1 cellular context compared by ENCODE assay signal in the genomic region with DNA sequence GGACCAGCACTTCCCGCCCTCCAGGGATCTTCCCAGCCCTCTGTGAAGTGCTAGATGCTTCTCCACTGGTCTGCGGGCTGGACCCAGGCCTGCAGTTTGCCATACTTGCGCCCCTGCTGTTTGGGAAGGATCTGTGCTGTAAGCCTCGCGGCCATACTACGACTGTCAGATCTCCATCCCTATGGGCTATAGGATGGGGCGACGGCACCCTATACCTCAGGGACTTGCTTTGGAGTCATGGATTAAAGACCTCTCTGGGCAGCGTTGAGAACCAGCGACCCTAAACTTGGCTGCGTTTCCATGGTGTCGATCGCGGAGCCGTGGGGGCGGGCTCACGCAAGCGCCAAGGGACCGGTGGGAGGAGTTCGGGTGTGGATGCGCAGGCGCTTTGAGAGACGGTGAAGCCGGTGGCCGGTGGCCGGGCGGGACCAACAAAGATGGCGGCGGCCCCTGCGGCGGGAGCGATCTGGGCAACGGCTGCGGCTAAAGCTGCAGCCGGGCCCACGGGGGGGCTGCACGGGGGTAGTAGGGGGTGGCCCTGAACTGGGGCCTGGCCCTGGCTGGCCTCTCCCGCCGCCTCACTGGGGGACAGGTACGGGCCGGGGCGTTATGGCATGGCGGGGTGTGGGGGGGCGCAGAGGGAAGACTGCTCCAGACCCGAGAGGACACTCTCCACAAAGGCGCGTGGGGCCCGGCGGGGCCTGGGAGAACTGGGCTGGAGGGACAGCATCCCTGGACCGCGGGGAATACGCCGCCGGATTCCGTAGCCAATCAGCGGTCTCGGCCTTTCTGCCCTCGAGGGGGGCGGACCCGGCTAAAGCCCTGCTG.
TF ChIP-seq lines count a peak whose summit lies in the region.

Gene USP21, plus strand, starts transcription at position 414 of the 828 bp plus-strand sequence. CDS start 1,141 bp downstream, outside the sequence.

TF ChIP-seq in HepG2, 621 proteins besides CTCF, POLR2A, EP300 and RAD21 (continued from another document and continues in another):
- no peak for TF ChIP-seq RAD51 (IDR thresholded peaks at IDR 0.05; ENCODE audit: borderline replicate concordance)
- TF ChIP-seq SMARCC2 (IDR thresholded peaks at IDR 0.05), result no peak
- no peak for TF ChIP-seq HNRNPH1 (optimal IDR thresholded peaks at IDR 0.05; ENCODE audit: low read depth, low read length)
- TF ChIP-seq REPIN1 (CRISPR knock-in tag; IDR thresholded peaks at IDR 0.05; ENCODE audit: borderline replicate concordance, low read depth), result no peak
- TF ChIP-seq ZSCAN5A (CRISPR knock-in tag; IDR thresholded peaks at IDR 0.05; ENCODE audit: borderline replicate concordance), result no peak
- 0 out of 2 replicates have a peak, but pooled peaks have one; percentile 41 for TF ChIP-seq ZNF749 (CRISPR knock-in tag; IDR thresholded peaks at IDR 0.05; ENCODE audit: borderline replicate concordance)
- no peak for TF ChIP-seq ZNF800 (CRISPR knock-in tag; IDR thresholded peaks at IDR 0.05)
- no peak for TF ChIP-seq NRL (CRISPR knock-in tag; IDR thresholded peaks at IDR 0.05; ENCODE audit: borderline replicate concordance)
- no peak for TF ChIP-seq KDM6A (CRISPR knock-in tag; IDR thresholded peaks at IDR 0.05; ENCODE audit: low read depth)
- TF ChIP-seq STAG1 (CRISPR knock-in tag; IDR thresholded peaks at IDR 0.05), result no peak
- peak; percentile 34; the same call in 1 of the 2 replicates for TF ChIP-seq SPEN (CRISPR knock-in tag; IDR thresholded peaks at IDR 0.05; ENCODE audit: low read depth)
- TF ChIP-seq, protein P1, sequence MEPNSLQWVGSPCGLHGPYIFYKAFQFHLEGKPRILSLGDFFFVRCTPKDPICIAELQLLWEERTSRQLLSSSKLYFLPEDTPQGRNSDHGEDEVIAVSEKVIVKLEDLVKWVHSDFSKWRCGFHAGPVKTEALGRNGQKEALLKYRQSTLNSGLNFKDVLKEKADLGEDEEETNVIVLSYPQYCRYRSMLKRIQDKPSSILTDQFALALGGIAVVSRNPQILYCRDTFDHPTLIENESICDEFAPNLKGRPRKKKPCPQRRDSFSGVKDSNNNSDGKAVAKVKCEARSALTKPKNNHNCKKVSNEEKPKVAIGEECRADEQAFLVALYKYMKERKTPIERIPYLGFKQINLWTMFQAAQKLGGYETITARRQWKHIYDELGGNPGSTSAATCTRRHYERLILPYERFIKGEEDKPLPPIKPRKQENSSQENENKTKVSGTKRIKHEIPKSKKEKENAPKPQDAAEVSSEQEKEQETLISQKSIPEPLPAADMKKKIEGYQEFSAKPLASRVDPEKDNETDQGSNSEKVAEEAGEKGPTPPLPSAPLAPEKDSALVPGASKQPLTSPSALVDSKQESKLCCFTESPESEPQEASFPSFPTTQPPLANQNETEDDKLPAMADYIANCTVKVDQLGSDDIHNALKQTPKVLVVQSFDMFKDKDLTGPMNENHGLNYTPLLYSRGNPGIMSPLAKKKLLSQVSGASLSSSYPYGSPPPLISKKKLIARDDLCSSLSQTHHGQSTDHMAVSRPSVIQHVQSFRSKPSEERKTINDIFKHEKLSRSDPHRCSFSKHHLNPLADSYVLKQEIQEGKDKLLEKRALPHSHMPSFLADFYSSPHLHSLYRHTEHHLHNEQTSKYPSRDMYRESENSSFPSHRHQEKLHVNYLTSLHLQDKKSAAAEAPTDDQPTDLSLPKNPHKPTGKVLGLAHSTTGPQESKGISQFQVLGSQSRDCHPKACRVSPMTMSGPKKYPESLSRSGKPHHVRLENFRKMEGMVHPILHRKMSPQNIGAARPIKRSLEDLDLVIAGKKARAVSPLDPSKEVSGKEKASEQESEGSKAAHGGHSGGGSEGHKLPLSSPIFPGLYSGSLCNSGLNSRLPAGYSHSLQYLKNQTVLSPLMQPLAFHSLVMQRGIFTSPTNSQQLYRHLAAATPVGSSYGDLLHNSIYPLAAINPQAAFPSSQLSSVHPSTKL (CRISPR knock-in tag; IDR thresholded peaks at IDR 0.05), result 0 out of 2 replicates have a peak, but pooled peaks have one; percentile 4
- TF ChIP-seq PTBP1 (IDR thresholded peaks at IDR 0.05; ENCODE audit: low read depth, low read length, poor library complexity, severe bottlenecking), result no peak
- TF ChIP-seq KLF12 (CRISPR knock-in tag; IDR thresholded peaks at IDR 0.05; ENCODE audit: borderline replicate concordance), result no peak
- peak; percentile 94 for TF ChIP-seq RBFOX2 (IDR thresholded peaks at IDR 0.05; ENCODE audit: low read depth, low read length)
- no peak for TF ChIP-seq NFIB (CRISPR knock-in tag; IDR thresholded peaks at IDR 0.05; ENCODE audit: borderline replicate concordance)
- TF ChIP-seq ZNF224 (CRISPR knock-in tag; IDR thresholded peaks at IDR 0.05), result no peak
- peak; percentile 55; the same call in 1 of the 2 replicates for TF ChIP-seq POGK (CRISPR knock-in tag; conservative IDR thresholded peaks at IDR 0.05)
- no peak for TF ChIP-seq ZNF331 (CRISPR knock-in tag; IDR thresholded peaks at IDR 0.05)
- TF ChIP-seq CCAR2 (optimal IDR thresholded peaks at IDR 0.05; ENCODE audit: low read depth, low read length), result no peak
- TF ChIP-seq DNMT3B (CRISPR knock-in tag; conservative IDR thresholded peaks at IDR 0.05), result 0 out of 2 replicates have a peak, but pooled peaks have one; percentile 52
- TF ChIP-seq, protein P2, sequence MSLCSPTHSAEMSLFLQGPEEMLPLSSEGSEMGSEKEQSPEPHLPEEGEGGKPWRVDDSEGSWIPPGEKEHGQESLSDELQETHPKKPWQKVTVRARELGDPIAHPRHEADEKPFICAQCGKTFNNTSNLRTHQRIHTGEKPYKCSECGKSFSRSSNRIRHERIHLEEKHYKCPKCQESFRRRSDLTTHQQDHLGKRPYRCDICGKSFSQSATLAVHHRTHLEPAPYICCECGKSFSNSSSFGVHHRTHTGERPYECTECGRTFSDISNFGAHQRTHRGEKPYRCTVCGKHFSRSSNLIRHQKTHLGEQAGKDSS (CRISPR knock-in tag; IDR thresholded peaks at IDR 0.05; ENCODE audit: borderline replicate concordance, low read depth), result no peak
- no peak for TF ChIP-seq HOXA7 (CRISPR knock-in tag; IDR thresholded peaks at IDR 0.05)
- TF ChIP-seq, protein P3, sequence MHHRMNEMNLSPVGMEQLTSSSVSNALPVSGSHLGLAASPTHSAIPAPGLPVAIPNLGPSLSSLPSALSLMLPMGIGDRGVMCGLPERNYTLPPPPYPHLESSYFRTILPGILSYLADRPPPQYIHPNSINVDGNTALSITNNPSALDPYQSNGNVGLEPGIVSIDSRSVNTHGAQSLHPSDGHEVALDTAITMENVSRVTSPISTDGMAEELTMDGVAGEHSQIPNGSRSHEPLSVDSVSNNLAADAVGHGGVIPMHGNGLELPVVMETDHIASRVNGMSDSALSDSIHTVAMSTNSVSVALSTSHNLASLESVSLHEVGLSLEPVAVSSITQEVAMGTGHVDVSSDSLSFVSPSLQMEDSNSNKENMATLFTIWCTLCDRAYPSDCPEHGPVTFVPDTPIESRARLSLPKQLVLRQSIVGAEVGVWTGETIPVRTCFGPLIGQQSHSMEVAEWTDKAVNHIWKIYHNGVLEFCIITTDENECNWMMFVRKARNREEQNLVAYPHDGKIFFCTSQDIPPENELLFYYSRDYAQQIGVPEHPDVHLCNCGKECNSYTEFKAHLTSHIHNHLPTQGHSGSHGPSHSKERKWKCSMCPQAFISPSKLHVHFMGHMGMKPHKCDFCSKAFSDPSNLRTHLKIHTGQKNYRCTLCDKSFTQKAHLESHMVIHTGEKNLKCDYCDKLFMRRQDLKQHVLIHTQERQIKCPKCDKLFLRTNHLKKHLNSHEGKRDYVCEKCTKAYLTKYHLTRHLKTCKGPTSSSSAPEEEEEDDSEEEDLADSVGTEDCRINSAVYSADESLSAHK (CRISPR knock-in tag; IDR thresholded peaks at IDR 0.05; ENCODE audit: borderline replicate concordance), result no peak
- TF ChIP-seq, protein P4, sequence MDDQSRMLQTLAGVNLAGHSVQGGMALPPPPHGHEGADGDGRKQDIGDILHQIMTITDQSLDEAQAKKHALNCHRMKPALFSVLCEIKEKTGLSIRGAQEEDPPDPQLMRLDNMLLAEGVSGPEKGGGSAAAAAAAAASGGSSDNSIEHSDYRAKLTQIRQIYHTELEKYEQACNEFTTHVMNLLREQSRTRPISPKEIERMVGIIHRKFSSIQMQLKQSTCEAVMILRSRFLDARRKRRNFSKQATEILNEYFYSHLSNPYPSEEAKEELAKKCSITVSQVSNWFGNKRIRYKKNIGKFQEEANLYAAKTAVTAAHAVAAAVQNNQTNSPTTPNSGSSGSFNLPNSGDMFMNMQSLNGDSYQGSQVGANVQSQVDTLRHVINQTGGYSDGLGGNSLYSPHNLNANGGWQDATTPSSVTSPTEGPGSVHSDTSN (CRISPR knock-in tag; IDR thresholded peaks at IDR 0.05; ENCODE audit: borderline replicate concordance), result no peak
- no peak for TF ChIP-seq ZNF790 (CRISPR knock-in tag; IDR thresholded peaks at IDR 0.05; ENCODE audit: borderline replicate concordance)
- TF ChIP-seq TCF12 (IDR thresholded peaks at IDR 0.05), result no peak
- TF ChIP-seq TCF12 (CRISPR knock-in tag; IDR thresholded peaks at IDR 0.05), result no peak
- TF ChIP-seq ZSCAN22 (CRISPR knock-in tag; IDR thresholded peaks at IDR 0.05), result no peak
- no peak for TF ChIP-seq ZFP1 (CRISPR knock-in tag; IDR thresholded peaks at IDR 0.05)
- TF ChIP-seq ZNF382 (CRISPR knock-in tag; IDR thresholded peaks at IDR 0.05; ENCODE audit: borderline replicate concordance), result no peak
- no peak for TF ChIP-seq ZNF777 (CRISPR knock-in tag; IDR thresholded peaks at IDR 0.05)
- TF ChIP-seq CSRNP2 (CRISPR knock-in tag; conservative IDR thresholded peaks at IDR 0.05; ENCODE audit: low read depth), result no peak
- TF ChIP-seq, protein P5, sequence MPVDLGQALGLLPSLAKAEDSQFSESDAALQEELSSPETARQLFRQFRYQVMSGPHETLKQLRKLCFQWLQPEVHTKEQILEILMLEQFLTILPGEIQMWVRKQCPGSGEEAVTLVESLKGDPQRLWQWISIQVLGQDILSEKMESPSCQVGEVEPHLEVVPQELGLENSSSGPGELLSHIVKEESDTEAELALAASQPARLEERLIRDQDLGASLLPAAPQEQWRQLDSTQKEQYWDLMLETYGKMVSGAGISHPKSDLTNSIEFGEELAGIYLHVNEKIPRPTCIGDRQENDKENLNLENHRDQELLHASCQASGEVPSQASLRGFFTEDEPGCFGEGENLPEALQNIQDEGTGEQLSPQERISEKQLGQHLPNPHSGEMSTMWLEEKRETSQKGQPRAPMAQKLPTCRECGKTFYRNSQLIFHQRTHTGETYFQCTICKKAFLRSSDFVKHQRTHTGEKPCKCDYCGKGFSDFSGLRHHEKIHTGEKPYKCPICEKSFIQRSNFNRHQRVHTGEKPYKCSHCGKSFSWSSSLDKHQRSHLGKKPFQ (CRISPR knock-in tag; IDR thresholded peaks at IDR 0.05; ENCODE audit: insufficient replicate concordance), result no peak
- no peak for TF ChIP-seq ZNF136 (CRISPR knock-in tag; IDR thresholded peaks at IDR 0.05; ENCODE audit: low read depth)
- no peak for TF ChIP-seq NR2F2 (IDR thresholded peaks at IDR 0.05; ENCODE audit: borderline replicate concordance, low read depth)
- TF ChIP-seq GFI1 (CRISPR knock-in tag; IDR thresholded peaks at IDR 0.05; ENCODE audit: borderline replicate concordance), result no peak
- no peak for TF ChIP-seq MXD4 (CRISPR knock-in tag; IDR thresholded peaks at IDR 0.05)
- TF ChIP-seq KDM1A (CRISPR knock-in tag; IDR thresholded peaks at IDR 0.05), result no peak
- TF ChIP-seq ZFYVE20 (CRISPR knock-in tag; IDR thresholded peaks at IDR 0.05; ENCODE audit: borderline replicate concordance, low read depth), result no peak
- no peak for TF ChIP-seq XRCC5 (optimal IDR thresholded peaks at IDR 0.05; ENCODE audit: low read length)
- TF ChIP-seq MED13 (CRISPR knock-in tag; IDR thresholded peaks at IDR 0.05), result no peak
